ENCODE assay signal across 22 cellular contexts in the genomic region with DNA sequence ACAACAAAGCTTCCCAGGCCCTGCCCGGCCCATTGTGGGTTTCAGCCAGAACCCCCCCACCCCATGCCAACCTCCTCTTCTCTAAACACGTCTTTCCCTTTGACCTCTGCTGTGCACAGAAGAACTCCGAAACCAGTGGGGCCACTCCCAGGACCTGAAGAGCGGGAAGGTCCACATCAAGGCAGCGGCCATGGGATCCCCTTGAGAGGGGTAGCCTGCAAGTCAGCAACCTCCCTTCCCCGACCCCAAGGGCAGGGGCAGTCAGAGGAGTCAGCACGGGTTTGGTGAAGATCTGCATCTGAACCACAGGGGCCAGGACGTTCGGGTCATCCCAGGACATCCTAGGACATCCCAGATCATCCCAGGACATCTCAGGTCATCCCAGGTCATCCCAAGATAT.
"Had no signal": no experiment of that assay in that cellular context is flagged by ENCODE, and none has a peak within 500 bp of the region (broad histone marks: within the 10 kb centered on the region; RNA-seq: fewer than 3 reads in every experiment).

No MANE protein-coding gene starts in this region.

- H3K36me3 ChIP-seq: MG63 had no signal

- ATAC-seq: HepG2 had no signal

- H3K9me3 ChIP-seq: MG63, SK-N-SH had no signal

- H3K4me3 ChIP-seq: MG63 had no signal

- DNase-seq: IMR-90, Karpas-422, KG1, MG63, NCI-H1092, NCI-H1105 treated with DMSO at 0.1 percent for 48 hours, NCI-H1417 treated with DMSO at 0.1 percent for 48 hours, NCI-H146, NCI-H1694 treated with DMSO at 0.1 percent for 48 hours, NCI-H1930, NCI-H2081, NCI-H2107, NCI-H2227 treated with DMSO at 0.1 percent for 48 hours, NCI-H446, NCI-H510A, NCI-H524 treated with DMSO at 0.1 percent for 48 hours, NCI-H69, NCI-H774, RPMI8226, SHP77, SK-N-SH had no signal
